Comparison of ENCODE assay signal across 23 cellular contexts in genomic region chr3:46245155-46245554, GRCh38. TPM values are rescaled to one million over a fixed set of nuclear protein-coding genes. Genes with fewer than 3 reads are reported as not detected.
"Had no signal": no experiment of that assay in that cellular context is flagged by ENCODE, and none has a peak within 500 bp of the region (broad histone marks: within the 10 kb centered on the region; RNA-seq: fewer than 3 reads in every experiment).

No MANE protein-coding gene starts in this region.

- H3K27ac ChIP-seq: dorsolateral prefrontal cortex, gastrocnemius medialis, heart right ventricle, neural progenitor cell, ovary, stomach, thoracic aorta, transverse colon had no signal

- H3K4me1 ChIP-seq: gastrocnemius medialis, neural progenitor cell, stomach, transverse colon had no signal

- ATAC-seq: esophagus mucosa; gastrocnemius medialis; heart right ventricle; natural killer cell treated with Interleukin-12 subunit alpha and Interleukin-12 subunit beta and Interleukin-15 and Interleukin-18, amount 100 ng/mL, for 72 hours had no signal

- H3K36me3 Mint-ChIP-seq: natural killer cell treated with Interleukin-12 subunit alpha and Interleukin-12 subunit beta and Interleukin-15 and Interleukin-18, amount 100 ng/mL, for 72 hours; neural progenitor cell had no signal

- H3K36me3 ChIP-seq: gastrocnemius medialis, heart right ventricle, neural progenitor cell, ovary, stomach, thoracic aorta, transverse colon had no signal

- H3K4me3 ChIP-seq: dorsolateral prefrontal cortex, gastrocnemius medialis, neural progenitor cell, ovary, stomach, thoracic aorta, transverse colon had no signal

- H3K9me3 Mint-ChIP-seq: natural killer cell treated with Interleukin-12 subunit alpha and Interleukin-12 subunit beta and Interleukin-15 and Interleukin-18, amount 100 ng/mL, for 72 hours; neural progenitor cell had no signal

- DNase-seq: cortex of kidney; dorsolateral prefrontal cortex; effector memory CD4-positive, alpha-beta T cell; gastrocnemius medialis; heart right ventricle; hypothalamus; kidney glomerular epithelial cell; mammary epithelial cell; nucleus accumbens; ovary; right cardiac atrium; small intestine; stimulated activated CD4-positive, alpha-beta T cell treated with anti-CD3 and anti-CD28 coated beads, Interleukin-12 subunit alpha, Interleukin-12 subunit beta, amount 100 ng/mL, for 4 hours; stimulated activated naive CD4-positive, alpha-beta T cell; stomach; substantia nigra; transverse colon had no signal

- H3K4me1 Mint-ChIP-seq: neural progenitor cell had no signal

- H3K4me3 Mint-ChIP-seq: neural progenitor cell had no signal

- H3K9me3 ChIP-seq: gastrocnemius medialis, heart right ventricle, ovary, stomach, thoracic aorta, transverse colon had no signal

- H3K27ac Mint-ChIP-seq: neural progenitor cell, progenitor cell of endocrine pancreas had no signal

- H3K27me3 ChIP-seq: gastrocnemius medialis, neural progenitor cell, ovary, stomach, transverse colon had no signal

RNA-seq across cellular contexts. Expression of gene CCR3, which starts 2.9 kb away (rescaled TPM):
- total RNA-seq: esophagus mucosa, fibroblast of villous mesenchyme, gastrocnemius medialis, ovary, progenitor cell of endocrine pancreas, right cardiac atrium, thoracic aorta, transverse colon had no signal

RNA-seq across cellular contexts. Expression of gene CCR1, which starts 37.0 kb away (rescaled TPM):
- total RNA-seq: mammary epithelial cell had no signal
